1 cellular context compared by ENCODE assay signal in the genomic region with DNA sequence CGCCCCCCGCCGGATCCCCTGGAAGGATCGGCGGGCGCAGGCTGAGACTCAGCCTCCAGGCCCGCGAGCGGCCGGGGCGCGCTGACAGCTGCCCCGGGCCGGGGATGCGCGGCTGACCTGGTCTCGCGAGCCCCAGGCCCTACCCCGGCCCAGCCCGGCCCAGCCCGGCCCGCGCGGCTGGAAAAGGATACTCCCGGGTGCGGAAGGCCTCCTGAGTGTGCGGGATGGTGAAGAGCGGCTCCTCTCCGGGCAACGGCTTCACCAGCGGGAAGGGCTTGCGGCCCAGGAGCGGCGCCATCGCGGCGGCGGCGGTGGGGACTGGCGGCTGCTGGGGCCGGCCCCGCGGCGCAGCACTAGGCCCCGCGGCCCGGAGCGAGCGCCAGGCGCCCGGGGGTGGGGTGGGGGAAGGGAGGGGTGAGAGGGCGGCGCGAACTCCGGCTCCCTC.
TF ChIP-seq lines count a peak whose summit lies in the region.

No MANE protein-coding gene starts in this region.

TF ChIP-seq in HepG2, 621 proteins besides CTCF, POLR2A, EP300 and RAD21 (continued from another document and continues in another):
- TF ChIP-seq, protein P1, sequence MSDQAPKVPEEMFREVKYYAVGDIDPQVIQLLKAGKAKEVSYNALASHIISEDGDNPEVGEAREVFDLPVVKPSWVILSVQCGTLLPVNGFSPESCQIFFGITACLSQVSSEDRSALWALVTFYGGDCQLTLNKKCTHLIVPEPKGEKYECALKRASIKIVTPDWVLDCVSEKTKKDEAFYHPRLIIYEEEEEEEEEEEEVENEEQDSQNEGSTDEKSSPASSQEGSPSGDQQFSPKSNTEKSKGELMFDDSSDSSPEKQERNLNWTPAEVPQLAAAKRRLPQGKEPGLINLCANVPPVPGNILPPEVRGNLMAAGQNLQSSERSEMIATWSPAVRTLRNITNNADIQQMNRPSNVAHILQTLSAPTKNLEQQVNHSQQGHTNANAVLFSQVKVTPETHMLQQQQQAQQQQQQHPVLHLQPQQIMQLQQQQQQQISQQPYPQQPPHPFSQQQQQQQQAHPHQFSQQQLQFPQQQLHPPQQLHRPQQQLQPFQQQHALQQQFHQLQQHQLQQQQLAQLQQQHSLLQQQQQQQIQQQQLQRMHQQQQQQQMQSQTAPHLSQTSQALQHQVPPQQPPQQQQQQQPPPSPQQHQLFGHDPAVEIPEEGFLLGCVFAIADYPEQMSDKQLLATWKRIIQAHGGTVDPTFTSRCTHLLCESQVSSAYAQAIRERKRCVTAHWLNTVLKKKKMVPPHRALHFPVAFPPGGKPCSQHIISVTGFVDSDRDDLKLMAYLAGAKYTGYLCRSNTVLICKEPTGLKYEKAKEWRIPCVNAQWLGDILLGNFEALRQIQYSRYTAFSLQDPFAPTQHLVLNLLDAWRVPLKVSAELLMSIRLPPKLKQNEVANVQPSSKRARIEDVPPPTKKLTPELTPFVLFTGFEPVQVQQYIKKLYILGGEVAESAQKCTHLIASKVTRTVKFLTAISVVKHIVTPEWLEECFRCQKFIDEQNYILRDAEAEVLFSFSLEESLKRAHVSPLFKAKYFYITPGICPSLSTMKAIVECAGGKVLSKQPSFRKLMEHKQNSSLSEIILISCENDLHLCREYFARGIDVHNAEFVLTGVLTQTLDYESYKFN (CRISPR knock-in tag; conservative IDR thresholded peaks at IDR 0.05): no peak
- TF ChIP-seq, protein P2, sequence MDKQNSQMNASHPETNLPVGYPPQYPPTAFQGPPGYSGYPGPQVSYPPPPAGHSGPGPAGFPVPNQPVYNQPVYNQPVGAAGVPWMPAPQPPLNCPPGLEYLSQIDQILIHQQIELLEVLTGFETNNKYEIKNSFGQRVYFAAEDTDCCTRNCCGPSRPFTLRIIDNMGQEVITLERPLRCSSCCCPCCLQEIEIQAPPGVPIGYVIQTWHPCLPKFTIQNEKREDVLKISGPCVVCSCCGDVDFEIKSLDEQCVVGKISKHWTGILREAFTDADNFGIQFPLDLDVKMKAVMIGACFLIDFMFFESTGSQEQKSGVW (CRISPR knock-in tag; IDR thresholded peaks at IDR 0.05; ENCODE audit: borderline replicate concordance): no peak
- peak; percentile 57 for TF ChIP-seq AGO2 (optimal IDR thresholded peaks at IDR 0.05; ENCODE audit: low read depth, low read length)
- TF ChIP-seq HES4 (CRISPR knock-in tag; IDR thresholded peaks at IDR 0.05; ENCODE audit: borderline replicate concordance): peak; percentile 19; the same call in 1 of the 2 replicates
- TF ChIP-seq ZNF569 (CRISPR knock-in tag; IDR thresholded peaks at IDR 0.05; ENCODE audit: borderline replicate concordance): no peak
- TF ChIP-seq ZNF607 (CRISPR knock-in tag; IDR thresholded peaks at IDR 0.05; ENCODE audit: borderline replicate concordance): no peak
- TF ChIP-seq E2F5 (CRISPR knock-in tag; conservative IDR thresholded peaks at IDR 0.05): 0 out of 2 replicates have a peak, but pooled peaks have one; percentile 10
- 0 out of 2 replicates have a peak, but pooled peaks have one; percentile 11 for TF ChIP-seq NCOA1 (CRISPR knock-in tag; IDR thresholded peaks at IDR 0.05)
- TF ChIP-seq, protein P3, sequence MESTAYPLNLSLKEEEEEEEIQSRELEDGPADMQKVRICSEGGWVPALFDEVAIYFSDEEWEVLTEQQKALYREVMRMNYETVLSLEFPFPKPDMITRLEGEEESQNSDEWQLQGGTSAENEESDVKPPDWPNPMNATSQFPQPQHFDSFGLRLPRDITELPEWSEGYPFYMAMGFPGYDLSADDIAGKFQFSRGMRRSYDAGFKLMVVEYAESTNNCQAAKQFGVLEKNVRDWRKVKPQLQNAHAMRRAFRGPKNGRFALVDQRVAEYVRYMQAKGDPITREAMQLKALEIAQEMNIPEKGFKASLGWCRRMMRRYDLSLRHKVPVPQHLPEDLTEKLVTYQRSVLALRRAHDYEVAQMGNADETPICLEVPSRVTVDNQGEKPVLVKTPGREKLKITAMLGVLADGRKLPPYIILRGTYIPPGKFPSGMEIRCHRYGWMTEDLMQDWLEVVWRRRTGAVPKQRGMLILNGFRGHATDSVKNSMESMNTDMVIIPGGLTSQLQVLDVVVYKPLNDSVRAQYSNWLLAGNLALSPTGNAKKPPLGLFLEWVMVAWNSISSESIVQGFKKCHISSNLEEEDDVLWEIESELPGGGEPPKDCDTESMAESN (CRISPR knock-in tag; conservative IDR thresholded peaks at IDR 0.05): no peak; the same call in 1 of the 2 replicates
- TF ChIP-seq ZNF780A (CRISPR knock-in tag; IDR thresholded peaks at IDR 0.05): no peak
- no peak for TF ChIP-seq ATRX (CRISPR knock-in tag; IDR thresholded peaks at IDR 0.05; ENCODE audit: borderline replicate concordance)
- TF ChIP-seq ZNF430 (CRISPR knock-in tag; IDR thresholded peaks at IDR 0.05): no peak; the same call in 1 of the 2 replicates
- peak; percentile 56; the same call in 1 of the 2 replicates for TF ChIP-seq ZNF142 (CRISPR knock-in tag; IDR thresholded peaks at IDR 0.05)
- TF ChIP-seq LBX2 (CRISPR knock-in tag; IDR thresholded peaks at IDR 0.05; ENCODE audit: borderline replicate concordance): 0 out of 2 replicates have a peak, but pooled peaks have one; percentile 21
- TF ChIP-seq, protein P4, sequence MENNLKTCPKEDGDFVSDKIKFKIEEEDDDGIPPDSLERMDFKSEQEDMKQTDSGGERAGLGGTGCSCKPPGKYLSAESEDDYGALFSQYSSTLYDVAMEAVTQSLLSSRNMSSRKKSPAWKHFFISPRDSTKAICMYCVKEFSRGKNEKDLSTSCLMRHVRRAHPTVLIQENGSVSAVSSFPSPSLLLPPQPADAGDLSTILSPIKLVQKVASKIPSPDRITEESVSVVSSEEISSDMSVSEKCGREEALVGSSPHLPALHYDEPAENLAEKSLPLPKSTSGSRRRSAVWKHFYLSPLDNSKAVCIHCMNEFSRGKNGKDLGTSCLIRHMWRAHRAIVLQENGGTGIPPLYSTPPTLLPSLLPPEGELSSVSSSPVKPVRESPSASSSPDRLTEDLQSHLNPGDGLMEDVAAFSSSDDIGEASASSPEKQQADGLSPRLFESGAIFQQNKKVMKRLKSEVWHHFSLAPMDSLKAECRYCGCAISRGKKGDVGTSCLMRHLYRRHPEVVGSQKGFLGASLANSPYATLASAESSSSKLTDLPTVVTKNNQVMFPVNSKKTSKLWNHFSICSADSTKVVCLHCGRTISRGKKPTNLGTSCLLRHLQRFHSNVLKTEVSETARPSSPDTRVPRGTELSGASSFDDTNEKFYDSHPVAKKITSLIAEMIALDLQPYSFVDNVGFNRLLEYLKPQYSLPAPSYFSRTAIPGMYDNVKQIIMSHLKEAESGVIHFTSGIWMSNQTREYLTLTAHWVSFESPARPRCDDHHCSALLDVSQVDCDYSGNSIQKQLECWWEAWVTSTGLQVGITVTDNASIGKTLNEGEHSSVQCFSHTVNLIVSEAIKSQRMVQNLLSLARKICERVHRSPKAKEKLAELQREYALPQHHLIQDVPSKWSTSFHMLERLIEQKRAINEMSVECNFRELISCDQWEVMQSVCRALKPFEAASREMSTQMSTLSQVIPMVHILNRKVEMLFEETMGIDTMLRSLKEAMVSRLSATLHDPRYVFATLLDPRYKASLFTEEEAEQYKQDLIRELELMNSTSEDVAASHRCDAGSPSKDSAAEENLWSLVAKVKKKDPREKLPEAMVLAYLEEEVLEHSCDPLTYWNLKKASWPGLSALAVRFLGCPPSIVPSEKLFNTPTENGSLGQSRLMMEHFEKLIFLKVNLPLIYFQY (CRISPR knock-in tag; IDR thresholded peaks at IDR 0.05; ENCODE audit: borderline replicate concordance): 0 out of 2 replicates have a peak, but pooled peaks have one; percentile 12
- TF ChIP-seq ZNF329 (CRISPR knock-in tag; IDR thresholded peaks at IDR 0.05; ENCODE audit: low read depth): 0 out of 2 replicates have a peak, but pooled peaks have one; percentile 40
- no peak for TF ChIP-seq MED13 (CRISPR knock-in tag; IDR thresholded peaks at IDR 0.05)
- peak; percentile 77; the same call in 1 of the 2 replicates for TF ChIP-seq ZFYVE20 (CRISPR knock-in tag; IDR thresholded peaks at IDR 0.05; ENCODE audit: borderline replicate concordance, low read depth)
- TF ChIP-seq, protein P5, sequence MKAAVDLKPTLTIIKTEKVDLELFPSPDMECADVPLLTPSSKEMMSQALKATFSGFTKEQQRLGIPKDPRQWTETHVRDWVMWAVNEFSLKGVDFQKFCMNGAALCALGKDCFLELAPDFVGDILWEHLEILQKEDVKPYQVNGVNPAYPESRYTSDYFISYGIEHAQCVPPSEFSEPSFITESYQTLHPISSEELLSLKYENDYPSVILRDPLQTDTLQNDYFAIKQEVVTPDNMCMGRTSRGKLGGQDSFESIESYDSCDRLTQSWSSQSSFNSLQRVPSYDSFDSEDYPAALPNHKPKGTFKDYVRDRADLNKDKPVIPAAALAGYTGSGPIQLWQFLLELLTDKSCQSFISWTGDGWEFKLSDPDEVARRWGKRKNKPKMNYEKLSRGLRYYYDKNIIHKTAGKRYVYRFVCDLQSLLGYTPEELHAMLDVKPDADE (CRISPR knock-in tag; IDR thresholded peaks at IDR 0.05): 0 out of 2 replicates have a peak, but pooled peaks have one; percentile 63
- no peak for TF ChIP-seq MAFK (conservative IDR thresholded peaks at IDR 0.05 in 1 of 2, IDR thresholded peaks at IDR 0.05 in 1 of 2; ENCODE audit: low read length in 2 of 2)
- peak; percentile 72; the same call in 1 of the 2 replicates for TF ChIP-seq ATF7-NPFF (CRISPR knock-in tag; IDR thresholded peaks at IDR 0.05; ENCODE audit: low read depth)
